10 cellular contexts compared by ENCODE assay signal in genomic region chr2:232551776-232552175, GRCh38. TPM values are rescaled to one million over a fixed set of nuclear protein-coding genes. Genes with fewer than 3 reads are reported as not detected.
A peak's percentile ranks its signal among the peaks of the same experiment; 100 is the strongest.
DNase-seq lines count a peak whose midpoint lies in the region; ATAC-seq and TF ChIP-seq lines count a peak whose summit lies in the region.
"Had no signal": no experiment of that assay in that cellular context is flagged by ENCODE, and none has a peak within 500 bp of the region (broad histone marks: within the 10 kb centered on the region; RNA-seq: fewer than 3 reads in every experiment).

No MANE protein-coding gene starts in this region.

- DNase-seq in SK-N-SH (no peak), C1 segment of cervical spinal cord (lab: John Stamatoyannopoulos, UW) (no peak)
- DNase-seq in activated CD4-positive, alpha-beta memory T cell treated with anti-CD3 and anti-CD28 coated beads, Interleukin-2, amount 10 ng/mL, durations not matched to agents 7 days and 5 days = no peak
- DNase-seq in stimulated activated effector memory CD8-positive, alpha-beta T cell treated with anti-CD3 and anti-CD28 coated beads, Interleukin-12 subunit alpha, Interleukin-12 subunit beta, amount 100 ng/mL, for 72 hours (ENCODE audit: low spot score in 2 of 2) = no peak
- DNase-seq in stimulated activated CD4-positive, alpha-beta T cell treated with anti-CD3 and anti-CD28 coated beads, Interleukin-4, amount 100 ng/mL, for 24 hours = no peak
- DNase-seq: NCI-H2029 had no signal

- no peaks in the 10 kb centered on the region for H3K9me2 ChIP-seq in SK-N-SH

- peak overlapping the region in 1 of 2 experiments; percentile 96; a peak in 2 of 4 replicates for H3K27ac ChIP-seq in SK-N-SH (ENCODE audit: low read depth in 2 of 2, low read length in 1 of 2)

- peak overlapping the region; percentile 99 for H3K4me2 ChIP-seq in SK-N-SH

- peak overlapping the region; percentile 95 for H3K4me3 Mint-ChIP-seq in activated CD4-positive, alpha-beta memory T cell treated with anti-CD3 and anti-CD28 coated beads, Interleukin-2, amount 10 ng/mL, durations not matched to agents 7 days and 5 days
- peak overlapping the region; percentile 89 for H3K4me3 Mint-ChIP-seq in stimulated activated effector memory CD8-positive, alpha-beta T cell treated with anti-CD3 and anti-CD28 coated beads, Interleukin-12 subunit alpha, Interleukin-12 subunit beta, amount 100 ng/mL, for 72 hours

- H3K4me1 ChIP-seq in SK-N-SH (ENCODE audit: control insufficient read depth in 1 of 2, insufficient read depth in 2 of 2, low read depth in 1 of 2, low read length in 1 of 2) = peaks cover 5 to 9% of the 10 kb centered on the region in 2 experiments; a peak in 2 of 4 replicates

- H3K9me3 Mint-ChIP-seq in activated CD4-positive, alpha-beta memory T cell treated with anti-CD3 and anti-CD28 coated beads, Interleukin-2, amount 10 ng/mL, durations not matched to agents 7 days and 5 days = no peaks in the 10 kb centered on the region
- no peaks in the 10 kb centered on the region for H3K9me3 Mint-ChIP-seq in stimulated activated effector memory CD8-positive, alpha-beta T cell treated with anti-CD3 and anti-CD28 coated beads, Interleukin-12 subunit alpha, Interleukin-12 subunit beta, amount 100 ng/mL, for 72 hours

- no peak for TF ChIP-seq CTCF in SK-N-SH (IDR thresholded peaks at IDR 0.05)

- H3F3A ChIP-seq in SK-N-SH (replicated peaks; ENCODE audit: insufficient read depth) = no peaks in the 10 kb centered on the region

- no peaks in the 10 kb centered on the region for H3K27me3 ChIP-seq in SK-N-SH (ENCODE audit: insufficient read depth)

- peaks cover 60% of the 10 kb centered on the region for H3K36me3 Mint-ChIP-seq in activated CD4-positive, alpha-beta memory T cell treated with anti-CD3 and anti-CD28 coated beads, Interleukin-2, amount 10 ng/mL, durations not matched to agents 7 days and 5 days (ENCODE audit: low read depth)
- H3K36me3 Mint-ChIP-seq in stimulated activated effector memory CD8-positive, alpha-beta T cell treated with anti-CD3 and anti-CD28 coated beads, Interleukin-12 subunit alpha, Interleukin-12 subunit beta, amount 100 ng/mL, for 72 hours = peaks cover 57% of the 10 kb centered on the region

- peaks cover 35 to 44% of the 10 kb centered on the region in 2 experiments for H3K36me3 ChIP-seq in SK-N-SH (replicated peaks in 1 of 2; ENCODE audit: control insufficient read depth in 1 of 2, insufficient read depth in 2 of 2, low read length in 1 of 2)

- no peaks in the 10 kb centered on the region for H3K9me3 ChIP-seq in SK-N-SH

- 97% methylated on average over 4 of the region's 4 CpGs for WGBS in SK-N-SH (ENCODE audit: low lambda C conversion rate)

- H3K79me2 ChIP-seq in SK-N-SH (ENCODE audit: insufficient read depth) = peaks cover 87% of the 10 kb centered on the region

- H2AFZ ChIP-seq in SK-N-SH (ENCODE audit: low read depth) = no peak overlapping the region

- CTCF ChIA-PET in SK-N-SH (lab: Yijun Ruan, JAX) = no interaction called here
- CTCF ChIA-PET in activated CD4-positive, alpha-beta memory T cell treated with anti-CD3 and anti-CD28 coated beads, Interleukin-2, amount 10 ng/mL, durations not matched to agents 7 days and 5 days (lab: Charles Lee) = no interaction called here

- no peak for TF ChIP-seq EP300 in SK-N-SH (IDR thresholded peaks at IDR 0.05; ENCODE audit: borderline replicate concordance in 1 of 2, low read depth in 1 of 2, low read length in 1 of 2)

- peak overlapping the region; percentile 99 for H3K27ac Mint-ChIP-seq in activated CD4-positive, alpha-beta memory T cell treated with anti-CD3 and anti-CD28 coated beads, Interleukin-2, amount 10 ng/mL, durations not matched to agents 7 days and 5 days
- H3K27ac Mint-ChIP-seq in stimulated activated effector memory CD8-positive, alpha-beta T cell treated with anti-CD3 and anti-CD28 coated beads, Interleukin-12 subunit alpha, Interleukin-12 subunit beta, amount 100 ng/mL, for 72 hours = peak overlapping the region; percentile 98

- no peaks in the 10 kb centered on the region for H3K27me3 Mint-ChIP-seq in activated CD4-positive, alpha-beta memory T cell treated with anti-CD3 and anti-CD28 coated beads, Interleukin-2, amount 10 ng/mL, durations not matched to agents 7 days and 5 days

- POLR2A ChIA-PET in SK-N-SH (lab: Yijun Ruan, JAX) = no interaction called here
- POLR2A ChIA-PET in activated CD4-positive, alpha-beta memory T cell treated with anti-CD3 and anti-CD28 coated beads, Interleukin-2, amount 10 ng/mL, durations not matched to agents 7 days and 5 days (lab: Charles Lee) = no interaction called here

- H3K4me1 Mint-ChIP-seq in activated CD4-positive, alpha-beta memory T cell treated with anti-CD3 and anti-CD28 coated beads, Interleukin-2, amount 10 ng/mL, durations not matched to agents 7 days and 5 days = peaks cover 73% of the 10 kb centered on the region
- peaks cover 71% of the 10 kb centered on the region for H3K4me1 Mint-ChIP-seq in stimulated activated effector memory CD8-positive, alpha-beta T cell treated with anti-CD3 and anti-CD28 coated beads, Interleukin-12 subunit alpha, Interleukin-12 subunit beta, amount 100 ng/mL, for 72 hours

- no peak for TF ChIP-seq RAD21 in SK-N-SH (IDR thresholded peaks at IDR 0.05; ENCODE audit: low read length)

- peaks cover 42% of the 10 kb centered on the region for H4K20me1 ChIP-seq in SK-N-SH (ENCODE audit: insufficient read depth)

- H3K9ac ChIP-seq in SK-N-SH = peak overlapping the region; percentile 98

- H3K4me3 ChIP-seq in SK-N-SH (ENCODE audit: low read depth in 2 of 2, low read length in 1 of 2) (peak overlapping the region; percentile 84 to 91), iPS-11a (ENCODE audit: low read depth, low read length) (peak overlapping the region; percentile 88)

- ATAC-seq in SK-N-SH treated with all-trans-retinoic acid at 6 μM for 48 hours (no peak), GM21367 (IDR thresholded peaks at IDR 0.05; ENCODE audit: unreplicated experiment) (no peak)
- ATAC-seq in stimulated activated effector memory CD8-positive, alpha-beta T cell treated with anti-CD3 and anti-CD28 coated beads, Interleukin-12 subunit alpha, Interleukin-12 subunit beta, amount 100 ng/mL, for 72 hours = no peak

TF ChIP-seq in SK-N-SH, 30 proteins besides CTCF, POLR2A, EP300 and RAD21 (continues in another document):
- TF ChIP-seq JUND (IDR thresholded peaks at IDR 0.05) (no peak), GABPA (IDR thresholded peaks at IDR 0.05; ENCODE audit: low read depth) (no peak), GATA2 (CRISPR knock-in tag; IDR thresholded peaks at IDR 0.05) (no peak), FOSL2 (IDR thresholded peaks at IDR 0.05; ENCODE audit: borderline replicate concordance, low read depth) (no peak), NFIC (IDR thresholded peaks at IDR 0.05; ENCODE audit: borderline replicate concordance) (no peak), SMC3 (IDR thresholded peaks at IDR 0.05; ENCODE audit: low read depth, low read length) (no peak), TCF12 (IDR thresholded peaks at IDR 0.05) (no peak), RXRA (IDR thresholded peaks at IDR 0.05; ENCODE audit: borderline replicate concordance, low read depth) (no peak)

TF ChIP-seq in SK-N-SH treated with all-trans-retinoic acid at 6 μM for 48 hours, 23 proteins besides CTCF, POLR2A, EP300 and RAD21 (continues in another document):
- no peak for TF ChIP-seq ZNF8 (CRISPR knock-in tag; IDR thresholded peaks at IDR 0.05)
- TF ChIP-seq ISL1 (CRISPR knock-in tag; IDR thresholded peaks at IDR 0.05) = no peak
- TF ChIP-seq, protein P1, sequence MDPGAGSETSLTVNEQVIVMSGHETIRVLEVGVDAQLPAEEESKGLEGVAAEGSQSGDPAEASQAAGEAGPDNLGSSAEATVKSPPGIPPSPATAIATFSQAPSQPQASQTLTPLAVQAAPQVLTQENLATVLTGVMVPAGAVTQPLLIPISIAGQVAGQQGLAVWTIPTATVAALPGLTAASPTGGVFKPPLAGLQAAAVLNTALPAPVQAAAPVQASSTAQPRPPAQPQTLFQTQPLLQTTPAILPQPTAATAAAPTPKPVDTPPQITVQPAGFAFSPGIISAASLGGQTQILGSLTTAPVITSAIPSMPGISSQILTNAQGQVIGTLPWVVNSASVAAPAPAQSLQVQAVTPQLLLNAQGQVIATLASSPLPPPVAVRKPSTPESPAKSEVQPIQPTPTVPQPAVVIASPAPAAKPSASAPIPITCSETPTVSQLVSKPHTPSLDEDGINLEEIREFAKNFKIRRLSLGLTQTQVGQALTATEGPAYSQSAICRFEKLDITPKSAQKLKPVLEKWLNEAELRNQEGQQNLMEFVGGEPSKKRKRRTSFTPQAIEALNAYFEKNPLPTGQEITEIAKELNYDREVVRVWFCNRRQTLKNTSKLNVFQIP (CRISPR knock-in tag; IDR thresholded peaks at IDR 0.05; ENCODE audit: borderline replicate concordance, low read depth) = no peak
- TF ChIP-seq ZFP30 (CRISPR knock-in tag; IDR thresholded peaks at IDR 0.05) = no peak
- no peak for TF ChIP-seq ESRRG (CRISPR knock-in tag; IDR thresholded peaks at IDR 0.05)
- TF ChIP-seq TOX (CRISPR knock-in tag; IDR thresholded peaks at IDR 0.05; ENCODE audit: borderline replicate concordance) = no peak

RNA-seq across cellular contexts. Expression of gene EIF4E2, which starts 1.3 kb away (rescaled TPM):
- polyA plus RNA-seq in SK-N-SH (2012; rRNA removed) = 27.6 and 29.1 TPM in 2 replicates
- 51.9 and 54.2 TPM in 2 replicates for polyA plus RNA-seq in SK-N-SH (2012; cell fraction: cytosol; rRNA removed)
- polyA plus RNA-seq in SK-N-SH (2012; cell fraction: nucleus; rRNA removed) = 37.0 and 55.6 TPM in 2 replicates
- 10 to 100 TPM; 72.8 to 74.6 TPM for total RNA-seq in activated CD4-positive, alpha-beta memory T cell treated with anti-CD3 and anti-CD28 coated beads, Interleukin-2, amount 10 ng/mL, durations not matched to agents 7 days and 5 days

RNA-seq across cellular contexts. Expression of gene TIGD1, which starts 1.4 kb away (rescaled TPM):
- polyA plus RNA-seq in SK-N-SH (2012; rRNA removed) = 4.6 and 7.0 TPM in 2 replicates
- 5.5 and 6.1 TPM in 2 replicates for polyA plus RNA-seq in SK-N-SH (2012; cell fraction: cytosol; rRNA removed)
- polyA plus RNA-seq in SK-N-SH (2012; cell fraction: nucleus; rRNA removed) = 9.0 and 11.7 TPM in 2 replicates
- 1 to 10 TPM; 7.8 to 7.9 TPM for total RNA-seq in activated CD4-positive, alpha-beta memory T cell treated with anti-CD3 and anti-CD28 coated beads, Interleukin-2, amount 10 ng/mL, durations not matched to agents 7 days and 5 days

RNA-seq across cellular contexts. Expression of gene CHRNG, which starts 12.3 kb away (rescaled TPM):
- polyA plus RNA-seq in SK-N-SH (2012; rRNA removed) = not detected in 2 replicates
- polyA plus RNA-seq in SK-N-SH (2012; cell fraction: cytosol; rRNA removed) = not detected in 2 replicates
- not detected in 2 replicates for polyA plus RNA-seq in SK-N-SH (2012; cell fraction: nucleus; rRNA removed)
- total RNA-seq in activated CD4-positive, alpha-beta memory T cell treated with anti-CD3 and anti-CD28 coated beads, Interleukin-2, amount 10 ng/mL, durations not matched to agents 7 days and 5 days = not detected
- polyA plus RNA-seq: adipose tissue had no signal

RNA-seq across cellular contexts. Expression of gene CHRND, which starts 25.8 kb away (rescaled TPM):
- 0.12 TPM in 1 of 2 replicates, not detected in the other for polyA plus RNA-seq in SK-N-SH (2012; rRNA removed)
- polyA plus RNA-seq in SK-N-SH (2012; cell fraction: cytosol; rRNA removed) = not detected in 2 replicates
- polyA plus RNA-seq in SK-N-SH (2012; cell fraction: nucleus; rRNA removed) = 0.06 TPM in 1 of 2 replicates, not detected in the other
- total RNA-seq in activated CD4-positive, alpha-beta memory T cell treated with anti-CD3 and anti-CD28 coated beads, Interleukin-2, amount 10 ng/mL, durations not matched to agents 7 days and 5 days = not detected

RNA-seq across cellular contexts. Expression of gene PRSS56, which starts 31.6 kb away (rescaled TPM):
- polyA plus RNA-seq in SK-N-SH (2012; rRNA removed) = not detected in 2 replicates
- not detected in 2 replicates for polyA plus RNA-seq in SK-N-SH (2012; cell fraction: cytosol; rRNA removed)
- not detected in 2 replicates for polyA plus RNA-seq in SK-N-SH (2012; cell fraction: nucleus; rRNA removed)
- not detected for total RNA-seq in activated CD4-positive, alpha-beta memory T cell treated with anti-CD3 and anti-CD28 coated beads, Interleukin-2, amount 10 ng/mL, durations not matched to agents 7 days and 5 days
- polyA plus RNA-seq: adipose tissue had no signal
